In genomic region chr17:41567317-41567716, GRCh38 we compare ENCODE assay signal across 23 cellular contexts. TPM values are rescaled to one million over a fixed set of nuclear protein-coding genes. Genes with fewer than 3 reads are reported as not detected.
DNase-seq lines count a peak whose midpoint lies in the region; ATAC-seq and TF ChIP-seq lines count a peak whose summit lies in the region.
"Had no signal": no experiment of that assay in that cellular context is flagged by ENCODE, and none has a peak within 500 bp of the region (broad histone marks: within the 10 kb centered on the region; RNA-seq: fewer than 3 reads in every experiment).

No MANE protein-coding gene starts in this region.

- CTCF ChIA-PET in HEK293 (lab: Yijun Ruan, JAX) (interaction anchor here (1.1 to 14.3 kb wide), 5 partner anchors 11 to 96 kb away, joined by 3 to 115 read pairs (median 14); no protein-coding TSS in a partner anchor), A673 (lab: Charles Lee) (no interaction called here)
- CTCF ChIA-PET in naive thymus-derived CD4-positive, alpha-beta T cell (lab: Charles Lee) = interaction anchor here (4.1 kb wide), 1 partner anchor 18 kb away, joined by 16 read pairs; no protein-coding TSS in a partner anchor

- no peak for ATAC-seq in naive thymus-derived CD4-positive, alpha-beta T cell
- no peak for ATAC-seq in HG03196 (IDR thresholded peaks at IDR 0.05; ENCODE audit: unreplicated experiment)
- ATAC-seq: activated naive CD4-positive, alpha-beta T cell treated with anti-CD3 and anti-CD28 coated beads, Interleukin-2, amount 50 U/mL, for 72 hours; gastroesophageal sphincter; HCT116; Right ventricle myocardium inferior had no signal

- H3K27ac ChIP-seq in HEK293 (ENCODE audit: extremely low read depth, low read depth, low read length) (no peak overlapping the region), A673 (ENCODE audit: low read depth, low read length, poor library complexity, severe bottlenecking) (no peak overlapping the region)
- peak overlapping the region; percentile 17 for H3K27ac ChIP-seq in naive thymus-derived CD4-positive, alpha-beta T cell (ENCODE audit: low read depth, low read length)
- H3K27ac ChIP-seq: brain microvascular endothelial cell, dorsolateral prefrontal cortex, gastroesophageal sphincter, upper lobe of left lung had no signal

- no TSS peak for BruUV-seq in A673 (replicated peaks; lab: Mats Ljungman, UMichigan)

- peaks cover 5 to 25% (median 8%) of the 10 kb centered on the region in 3 donors for H3K27me3 Mint-ChIP-seq in CD14-positive monocyte (ENCODE audit: low read depth in 3 of 3)
- H3K27me3 Mint-ChIP-seq in activated T-helper 1 cell treated with anti-CD3 and anti-CD28 coated beads, Interleukin-12 subunit alpha, Interleukin-12 subunit beta, Interleukin-2, Interleukin-4 antibody, amounts not matched to agents 30 ng/mL and 10 ng/mL and 1 ng/mL, durations not matched to agents 14 hours and 24 hours and 36 hours (ENCODE audit: insufficient read depth) = peaks cover 24% of the 10 kb centered on the region
- H3K27me3 Mint-ChIP-seq in naive thymus-derived CD4-positive, alpha-beta T cell = peaks cover 6 to 32% (median 16%) of the 10 kb centered on the region in 5 donors

- intact Hi-C loops in CD14-positive monocyte (cut with micrococcal nuclease) (no loop called here), A673 (cut with micrococcal nuclease; ENCODE audit: unreplicated experiment) (no loop called here)
- intact Hi-C loops in activated T-helper 1 cell treated with anti-CD3 and anti-CD28 coated beads, Interleukin-12 subunit alpha, Interleukin-12 subunit beta, Interleukin-2, Interleukin-4 antibody, amounts not matched to agents 30 ng/mL and 10 ng/mL and 1 ng/mL, durations not matched to agents 14 hours and 24 hours and 36 hours (cut with micrococcal nuclease) = no loop called here
- intact Hi-C loops in naive thymus-derived CD4-positive, alpha-beta T cell (cut with micrococcal nuclease) = no loop called here

- H3K4me1 ChIP-seq in HEK293 (ENCODE audit: control insufficient read depth, insufficient read depth, low read length) (no peaks in the 10 kb centered on the region), A673 (ENCODE audit: insufficient read depth, low read length, poor library complexity, severe bottlenecking) (no peaks in the 10 kb centered on the region)
- peaks cover 0 to 7% of the 10 kb centered on the region in 2 donors for H3K4me1 ChIP-seq in naive thymus-derived CD4-positive, alpha-beta T cell (ENCODE audit: control insufficient read depth in 2 of 2, insufficient read depth in 2 of 2, low read length in 2 of 2)
- H3K4me1 ChIP-seq: gastroesophageal sphincter, upper lobe of left lung had no signal

- no peaks in the 10 kb centered on the region for H3K27me3 ChIP-seq in naive thymus-derived CD4-positive, alpha-beta T cell (ENCODE audit: control insufficient read depth in 2 of 2, insufficient read depth in 2 of 2, low read length in 2 of 2)
- H3K27me3 ChIP-seq in A673 (replicated peaks; ENCODE audit: insufficient read depth, low read depth, low read length, poor library complexity) = no peaks in the 10 kb centered on the region
- H3K27me3 ChIP-seq: upper lobe of left lung had no signal

- H3K36me3 Mint-ChIP-seq in CD14-positive monocyte = no peaks in the 10 kb centered on the region
- H3K36me3 Mint-ChIP-seq in activated T-helper 1 cell treated with anti-CD3 and anti-CD28 coated beads, Interleukin-12 subunit alpha, Interleukin-12 subunit beta, Interleukin-2, Interleukin-4 antibody, amounts not matched to agents 30 ng/mL and 10 ng/mL and 1 ng/mL, durations not matched to agents 14 hours and 24 hours and 36 hours (ENCODE audit: low read depth) = no peaks in the 10 kb centered on the region
- no peaks in the 10 kb centered on the region for H3K36me3 Mint-ChIP-seq in naive thymus-derived CD4-positive, alpha-beta T cell
- H3K36me3 Mint-ChIP-seq: activated naive CD4-positive, alpha-beta T cell treated with anti-CD3 and anti-CD28 coated beads, Interleukin-2, amount 50 U/mL, for 72 hours had no signal

- DNase-seq in CD14-positive monocyte (ENCODE audit: low spot score) = no peak
- no peak for DNase-seq in activated T-helper 1 cell treated with anti-CD3 and anti-CD28 coated beads, Interleukin-12 subunit alpha, Interleukin-12 subunit beta, Interleukin-2, Interleukin-4 antibody, amounts not matched to agents 30 ng/mL and 10 ng/mL and 1 ng/mL, durations not matched to agents 14 hours and 24 hours and 36 hours (ENCODE audit: low spot score)
- peak in 4 of 9 donors; percentile 8 to 14 (median 10) for DNase-seq in naive thymus-derived CD4-positive, alpha-beta T cell
- no peak for DNase-seq in amniotic stem cell (lab: John Stamatoyannopoulos, UW)
- DNase-seq in A673 (ENCODE audit: low spot score) = no peak
- no peak for DNase-seq in NCI-H2081 (lab: John Stamatoyannopoulos, UW)
- DNase-seq: activated CD4-positive, CD25-positive, alpha-beta regulatory T cell; activated CD8-positive, alpha-beta memory T cell treated with anti-CD3 and anti-CD28 coated beads, Interleukin-2, amount 50 U/mL, for 48 hours; brain microvascular endothelial cell; dorsolateral prefrontal cortex; KBM-7; NCI-H1092 treated with DMSO at 0.1 percent for 48 hours; NCI-H526; occipital lobe; upper lobe of left lung had no signal

- TF ChIP-seq CTCF in CD14-positive monocyte (IDR thresholded peaks at IDR 0.05) (no peak), HEK293 (tag by site-specific recombination; IDR thresholded peaks at IDR 0.05) (no peak), A673 (conservative IDR thresholded peaks at IDR 0.05; ENCODE audit: low read depth, low read length) (no peak)

- H3K9me3 ChIP-seq in HEK293 (ENCODE audit: control insufficient read depth, insufficient read depth, low read depth, low read length) = no peaks in the 10 kb centered on the region
- H3K9me3 ChIP-seq in naive thymus-derived CD4-positive, alpha-beta T cell (ENCODE audit: control insufficient read depth in 2 of 3, low read length in 3 of 3) = peaks cover 0 to 12% (median 7%) of the 10 kb centered on the region in 3 experiments
- H3K9me3 ChIP-seq in A673 (ENCODE audit: low read depth, low read length, poor library complexity, severe bottlenecking) = no peaks in the 10 kb centered on the region
- H3K9me3 ChIP-seq: gastroesophageal sphincter had no signal

- H3K27ac Mint-ChIP-seq in CD14-positive monocyte = peak overlapping the region in 4 of 7 donors; percentile 44 to 91 (median 84)
- H3K27ac Mint-ChIP-seq in activated T-helper 1 cell treated with anti-CD3 and anti-CD28 coated beads, Interleukin-12 subunit alpha, Interleukin-12 subunit beta, Interleukin-2, Interleukin-4 antibody, amounts not matched to agents 30 ng/mL and 10 ng/mL and 1 ng/mL, durations not matched to agents 14 hours and 24 hours and 36 hours = peak overlapping the region; percentile 67
- H3K27ac Mint-ChIP-seq in naive thymus-derived CD4-positive, alpha-beta T cell = peak overlapping the region; percentile 17 to 87 (median 66)
- H3K27ac Mint-ChIP-seq: activated naive CD4-positive, alpha-beta T cell treated with anti-CD3 and anti-CD28 coated beads, Interleukin-2, amount 50 U/mL, for 72 hours had no signal

- no peaks in the 10 kb centered on the region for H3K4me1 Mint-ChIP-seq in CD14-positive monocyte
- H3K4me1 Mint-ChIP-seq in activated T-helper 1 cell treated with anti-CD3 and anti-CD28 coated beads, Interleukin-12 subunit alpha, Interleukin-12 subunit beta, Interleukin-2, Interleukin-4 antibody, amounts not matched to agents 30 ng/mL and 10 ng/mL and 1 ng/mL, durations not matched to agents 14 hours and 24 hours and 36 hours (ENCODE audit: low read depth) = no peaks in the 10 kb centered on the region
- H3K4me1 Mint-ChIP-seq in naive thymus-derived CD4-positive, alpha-beta T cell = peaks cover 5 to 27% (median 20%) of the 10 kb centered on the region in 7 donors

- peaks cover 7 to 19% (median 8%) of the 10 kb centered on the region in 7 donors for H3K9me3 Mint-ChIP-seq in CD14-positive monocyte
- H3K9me3 Mint-ChIP-seq in activated T-helper 1 cell treated with anti-CD3 and anti-CD28 coated beads, Interleukin-12 subunit alpha, Interleukin-12 subunit beta, Interleukin-2, Interleukin-4 antibody, amounts not matched to agents 30 ng/mL and 10 ng/mL and 1 ng/mL, durations not matched to agents 14 hours and 24 hours and 36 hours = peaks cover 8% of the 10 kb centered on the region
- H3K9me3 Mint-ChIP-seq in naive thymus-derived CD4-positive, alpha-beta T cell = peaks cover 0 to 20% (median 9%) of the 10 kb centered on the region in 11 donors

- H3K4me3 ChIP-seq in HEK293 (ENCODE audit: low read depth, low read length) (no peak overlapping the region), A673 (ENCODE audit: low read depth, low read length, poor library complexity, severe bottlenecking) (no peak overlapping the region)
- no peak overlapping the region for H3K4me3 ChIP-seq in naive thymus-derived CD4-positive, alpha-beta T cell (ENCODE audit: low read length)
- H3K4me3 ChIP-seq: dorsolateral prefrontal cortex, gastroesophageal sphincter, upper lobe of left lung had no signal

- no peaks in the 10 kb centered on the region for H3K36me3 ChIP-seq in HEK293 (ENCODE audit: control insufficient read depth in 2 of 2, insufficient read depth in 1 of 2, low read length in 2 of 2)
- no peaks in the 10 kb centered on the region for H3K36me3 ChIP-seq in naive thymus-derived CD4-positive, alpha-beta T cell (ENCODE audit: control insufficient read depth in 2 of 3, insufficient read depth in 3 of 3, low read length in 3 of 3)
- no peaks in the 10 kb centered on the region for H3K36me3 ChIP-seq in A673 (ENCODE audit: insufficient read depth, low read length, poor library complexity, severe bottlenecking)
- H3K36me3 ChIP-seq: brain microvascular endothelial cell, gastroesophageal sphincter, upper lobe of left lung had no signal

- POLR2A ChIA-PET in HEK293 (lab: Yijun Ruan, JAX) (no interaction called here), A673 (lab: Charles Lee; ENCODE audit: low non-redundant PET) (no interaction called here)
- POLR2A ChIA-PET in naive thymus-derived CD4-positive, alpha-beta T cell (lab: Charles Lee) = no interaction called here

- H3K4me3 Mint-ChIP-seq in CD14-positive monocyte = no peak overlapping the region
- H3K4me3 Mint-ChIP-seq in activated T-helper 1 cell treated with anti-CD3 and anti-CD28 coated beads, Interleukin-12 subunit alpha, Interleukin-12 subunit beta, Interleukin-2, Interleukin-4 antibody, amounts not matched to agents 30 ng/mL and 10 ng/mL and 1 ng/mL, durations not matched to agents 14 hours and 24 hours and 36 hours = no peak overlapping the region
- peak overlapping the region in 3 of 10 donors; percentile 5 to 24 (median 13) for H3K4me3 Mint-ChIP-seq in naive thymus-derived CD4-positive, alpha-beta T cell

RNA-seq across cellular contexts. Expression of gene KRT9, which starts 4.5 kb away (rescaled TPM):
- polyA plus RNA-seq in CD14-positive monocyte = not detected
- total RNA-seq in activated T-helper 1 cell treated with anti-CD3 and anti-CD28 coated beads, Interleukin-12 subunit alpha, Interleukin-12 subunit beta, Interleukin-2, Interleukin-4 antibody, amounts not matched to agents 30 ng/mL and 10 ng/mL and 1 ng/mL, durations not matched to agents 14 hours and 24 hours and 36 hours = not detected in 2 replicates
- not detected for total RNA-seq in naive thymus-derived CD4-positive, alpha-beta T cell
- polyA plus RNA-seq in naive thymus-derived CD4-positive, alpha-beta T cell = not detected
- not detected in 2 replicates for total RNA-seq in A673 (2021)
- total RNA-seq: activated naive CD4-positive, alpha-beta T cell treated with anti-CD3 and anti-CD28 coated beads, Interleukin-2, amount 50 U/mL, for 72 hours; gastroesophageal sphincter; occipital lobe; Right ventricle myocardium inferior; sciatic nerve; upper lobe of left lung had no signal

RNA-seq across cellular contexts. Expression of gene KRT14, which starts 19.4 kb away (rescaled TPM):
- not detected for polyA plus RNA-seq in CD14-positive monocyte
- not detected in 2 replicates for total RNA-seq in activated T-helper 1 cell treated with anti-CD3 and anti-CD28 coated beads, Interleukin-12 subunit alpha, Interleukin-12 subunit beta, Interleukin-2, Interleukin-4 antibody, amounts not matched to agents 30 ng/mL and 10 ng/mL and 1 ng/mL, durations not matched to agents 14 hours and 24 hours and 36 hours
- not detected for total RNA-seq in naive thymus-derived CD4-positive, alpha-beta T cell
- not detected for polyA plus RNA-seq in naive thymus-derived CD4-positive, alpha-beta T cell
- total RNA-seq in A673 (2021) = not detected in 2 replicates
- total RNA-seq: activated naive CD4-positive, alpha-beta T cell treated with anti-CD3 and anti-CD28 coated beads, Interleukin-2, amount 50 U/mL, for 72 hours; dorsolateral prefrontal cortex; mononuclear cell; Right ventricle myocardium inferior; upper lobe of left lung had no signal

RNA-seq across cellular contexts. Expression of gene KRT19, which starts 39.2 kb away (rescaled TPM):
- polyA plus RNA-seq in CD14-positive monocyte = not detected
- not detected in 2 replicates for total RNA-seq in activated T-helper 1 cell treated with anti-CD3 and anti-CD28 coated beads, Interleukin-12 subunit alpha, Interleukin-12 subunit beta, Interleukin-2, Interleukin-4 antibody, amounts not matched to agents 30 ng/mL and 10 ng/mL and 1 ng/mL, durations not matched to agents 14 hours and 24 hours and 36 hours
- total RNA-seq in naive thymus-derived CD4-positive, alpha-beta T cell = not detected
- polyA plus RNA-seq in naive thymus-derived CD4-positive, alpha-beta T cell = not detected
- total RNA-seq in A673 (2021) = 0.34 and 0.74 TPM in 2 replicates
- total RNA-seq: activated naive CD4-positive, alpha-beta T cell treated with anti-CD3 and anti-CD28 coated beads, Interleukin-2, amount 50 U/mL, for 72 hours had no signal

RNA-seq across cellular contexts. Expression of gene KRT16, which starts 45.2 kb away (rescaled TPM):
- polyA plus RNA-seq in CD14-positive monocyte = not detected
- total RNA-seq in activated T-helper 1 cell treated with anti-CD3 and anti-CD28 coated beads, Interleukin-12 subunit alpha, Interleukin-12 subunit beta, Interleukin-2, Interleukin-4 antibody, amounts not matched to agents 30 ng/mL and 10 ng/mL and 1 ng/mL, durations not matched to agents 14 hours and 24 hours and 36 hours = not detected in 2 replicates
- total RNA-seq in naive thymus-derived CD4-positive, alpha-beta T cell = not detected
- polyA plus RNA-seq in naive thymus-derived CD4-positive, alpha-beta T cell = not detected
- total RNA-seq in A673 (2021) = not detected in 2 replicates
- total RNA-seq: activated naive CD4-positive, alpha-beta T cell treated with anti-CD3 and anti-CD28 coated beads, Interleukin-2, amount 50 U/mL, for 72 hours; mononuclear cell; occipital lobe; Right ventricle myocardium inferior; upper lobe of left lung had no signal

RNA-seq across cellular contexts. Expression of gene KRT15, which starts 48.6 kb away (rescaled TPM):
- polyA plus RNA-seq in CD14-positive monocyte = not detected
- total RNA-seq in activated T-helper 1 cell treated with anti-CD3 and anti-CD28 coated beads, Interleukin-12 subunit alpha, Interleukin-12 subunit beta, Interleukin-2, Interleukin-4 antibody, amounts not matched to agents 30 ng/mL and 10 ng/mL and 1 ng/mL, durations not matched to agents 14 hours and 24 hours and 36 hours = not detected in 2 replicates
- total RNA-seq in naive thymus-derived CD4-positive, alpha-beta T cell = not detected
- not detected for polyA plus RNA-seq in naive thymus-derived CD4-positive, alpha-beta T cell
- not detected in 2 replicates for total RNA-seq in A673 (2021)
- total RNA-seq: activated naive CD4-positive, alpha-beta T cell treated with anti-CD3 and anti-CD28 coated beads, Interleukin-2, amount 50 U/mL, for 72 hours; mononuclear cell; Right ventricle myocardium inferior had no signal
